In the genomic region with DNA sequence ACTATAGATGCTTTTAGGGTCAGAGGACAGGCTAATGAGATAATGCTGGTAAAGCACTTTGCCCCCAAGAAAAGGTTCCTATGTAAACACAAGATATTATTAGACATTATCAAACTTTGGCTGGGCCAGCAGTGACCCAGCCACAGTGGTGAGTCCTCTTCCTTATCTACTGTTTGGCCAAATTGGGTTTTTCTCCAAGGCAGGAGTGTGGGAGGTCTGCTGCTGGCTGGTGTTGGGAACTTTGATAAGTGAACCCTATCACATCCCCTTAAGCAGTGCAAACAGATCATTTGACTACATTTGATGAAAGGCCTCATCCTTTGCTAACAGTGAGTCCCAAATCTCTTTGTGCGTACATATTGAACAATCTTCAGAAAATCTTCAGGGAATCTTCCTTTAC, we compare ENCODE assay signal across 1 cellular context.
TF ChIP-seq lines count a peak whose summit lies in the region.

No MANE protein-coding gene starts in this region.

TF ChIP-seq in K562, 482 proteins besides CTCF, POLR2A, EP300 and RAD21 (continued from another document):
- TF ChIP-seq, protein P1, sequence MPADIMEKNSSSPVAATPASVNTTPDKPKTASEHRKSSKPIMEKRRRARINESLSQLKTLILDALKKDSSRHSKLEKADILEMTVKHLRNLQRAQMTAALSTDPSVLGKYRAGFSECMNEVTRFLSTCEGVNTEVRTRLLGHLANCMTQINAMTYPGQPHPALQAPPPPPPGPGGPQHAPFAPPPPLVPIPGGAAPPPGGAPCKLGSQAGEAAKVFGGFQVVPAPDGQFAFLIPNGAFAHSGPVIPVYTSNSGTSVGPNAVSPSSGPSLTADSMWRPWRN (IDR thresholded peaks at IDR 0.05; ENCODE audit: low read depth): peak; percentile 86; the same call in 1 of the 2 replicates
- TF ChIP-seq, protein P2, sequence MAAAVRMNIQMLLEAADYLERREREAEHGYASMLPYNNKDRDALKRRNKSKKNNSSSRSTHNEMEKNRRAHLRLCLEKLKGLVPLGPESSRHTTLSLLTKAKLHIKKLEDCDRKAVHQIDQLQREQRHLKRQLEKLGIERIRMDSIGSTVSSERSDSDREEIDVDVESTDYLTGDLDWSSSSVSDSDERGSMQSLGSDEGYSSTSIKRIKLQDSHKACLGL (CRISPR knock-in tag; IDR thresholded peaks at IDR 0.05; ENCODE audit: borderline replicate concordance, poor library complexity, severe bottlenecking): no peak
- no peak for TF ChIP-seq ARNT (IDR thresholded peaks at IDR 0.05)
- TF ChIP-seq ETV6 (IDR thresholded peaks at IDR 0.05; ENCODE audit: borderline replicate concordance in 1 of 2, low read depth in 2 of 2, low read length in 1 of 2): no peak
- no peak for TF ChIP-seq ETV6 (CRISPR knock-in tag; IDR thresholded peaks at IDR 0.05; ENCODE audit: borderline replicate concordance)
- TF ChIP-seq SLC30A9 (CRISPR knock-in tag; IDR thresholded peaks at IDR 0.05): no peak
- no peak for TF ChIP-seq HMG20A (CRISPR knock-in tag; conservative IDR thresholded peaks at IDR 0.05)
- TF ChIP-seq DIDO1 (tag; IDR thresholded peaks at IDR 0.05; ENCODE audit: low read depth): no peak
